ENCODE assay signal across 1 cellular context in the genomic region with DNA sequence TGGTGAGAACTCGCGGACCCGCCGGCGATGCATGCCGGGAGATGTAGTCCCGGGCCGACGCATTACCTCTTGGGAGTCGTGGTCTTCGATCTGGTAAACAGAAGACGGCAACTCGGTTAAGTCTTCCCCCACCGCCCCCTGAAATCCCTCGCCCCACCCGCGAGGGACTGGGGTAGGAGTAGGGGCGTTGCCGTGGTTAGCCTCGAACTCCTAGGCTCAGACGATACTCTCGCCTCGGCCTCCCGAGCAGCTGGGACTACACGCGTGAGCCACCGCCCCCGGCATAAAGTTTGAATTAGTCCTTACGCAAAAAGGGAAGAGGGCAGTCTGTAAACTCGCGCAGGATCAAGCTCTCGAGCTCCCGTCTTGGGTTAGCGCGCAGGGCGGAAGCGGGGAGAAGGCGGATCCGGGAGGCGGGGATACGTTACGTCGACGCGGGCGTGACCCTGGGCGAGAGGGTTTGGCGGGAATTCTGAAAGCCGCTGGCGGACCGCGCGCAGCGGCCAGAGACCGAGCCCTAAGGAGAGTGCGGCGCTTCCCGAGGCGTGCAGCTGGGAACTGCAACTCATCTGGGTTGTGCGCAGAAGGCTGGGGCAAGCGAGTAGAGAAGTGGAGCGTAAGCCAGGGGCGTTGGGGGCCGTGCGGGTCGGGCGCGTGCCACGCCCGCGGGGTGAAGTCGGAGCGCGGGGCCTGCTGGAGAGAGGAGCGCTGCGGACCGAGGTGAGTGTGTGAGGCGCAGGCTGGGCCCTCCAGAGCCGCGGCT.
TF ChIP-seq lines count a peak whose summit lies in the region.

A gene (plus strand): TSS at position 469 of the 763 bp plus-strand sequence. CDS start 3,585 bp downstream, outside the sequence.

TF ChIP-seq in HepG2, 621 proteins besides CTCF, POLR2A, EP300 and RAD21 (continued from another document):
- TF ChIP-seq, protein P1, sequence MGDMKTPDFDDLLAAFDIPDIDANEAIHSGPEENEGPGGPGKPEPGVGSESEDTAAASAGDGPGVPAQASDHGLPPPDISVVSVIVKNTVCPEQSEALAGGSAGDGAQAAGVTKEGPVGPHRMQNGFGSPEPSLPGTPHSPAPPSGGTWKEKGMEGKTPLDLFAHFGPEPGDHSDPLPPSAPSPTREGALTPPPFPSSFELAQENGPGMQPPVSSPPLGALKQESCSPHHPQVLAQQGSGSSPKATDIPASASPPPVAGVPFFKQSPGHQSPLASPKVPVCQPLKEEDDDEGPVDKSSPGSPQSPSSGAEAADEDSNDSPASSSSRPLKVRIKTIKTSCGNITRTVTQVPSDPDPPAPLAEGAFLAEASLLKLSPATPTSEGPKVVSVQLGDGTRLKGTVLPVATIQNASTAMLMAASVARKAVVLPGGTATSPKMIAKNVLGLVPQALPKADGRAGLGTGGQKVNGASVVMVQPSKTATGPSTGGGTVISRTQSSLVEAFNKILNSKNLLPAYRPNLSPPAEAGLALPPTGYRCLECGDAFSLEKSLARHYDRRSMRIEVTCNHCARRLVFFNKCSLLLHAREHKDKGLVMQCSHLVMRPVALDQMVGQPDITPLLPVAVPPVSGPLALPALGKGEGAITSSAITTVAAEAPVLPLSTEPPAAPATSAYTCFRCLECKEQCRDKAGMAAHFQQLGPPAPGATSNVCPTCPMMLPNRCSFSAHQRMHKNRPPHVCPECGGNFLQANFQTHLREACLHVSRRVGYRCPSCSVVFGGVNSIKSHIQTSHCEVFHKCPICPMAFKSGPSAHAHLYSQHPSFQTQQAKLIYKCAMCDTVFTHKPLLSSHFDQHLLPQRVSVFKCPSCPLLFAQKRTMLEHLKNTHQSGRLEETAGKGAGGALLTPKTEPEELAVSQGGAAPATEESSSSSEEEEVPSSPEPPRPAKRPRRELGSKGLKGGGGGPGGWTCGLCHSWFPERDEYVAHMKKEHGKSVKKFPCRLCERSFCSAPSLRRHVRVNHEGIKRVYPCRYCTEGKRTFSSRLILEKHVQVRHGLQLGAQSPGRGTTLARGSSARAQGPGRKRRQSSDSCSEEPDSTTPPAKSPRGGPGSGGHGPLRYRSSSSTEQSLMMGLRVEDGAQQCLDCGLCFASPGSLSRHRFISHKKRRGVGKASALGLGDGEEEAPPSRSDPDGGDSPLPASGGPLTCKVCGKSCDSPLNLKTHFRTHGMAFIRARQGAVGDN (CRISPR knock-in tag; IDR thresholded peaks at IDR 0.05): peak; percentile 92
- TF ChIP-seq ATF7 (IDR thresholded peaks at IDR 0.05) (no peak), ATF7 (CRISPR knock-in tag; IDR thresholded peaks at IDR 0.05) (no peak), ZC3H4 (CRISPR knock-in tag; IDR thresholded peaks at IDR 0.05; ENCODE audit: borderline replicate concordance) (no peak), IRX3 (CRISPR knock-in tag; IDR thresholded peaks at IDR 0.05; ENCODE audit: borderline replicate concordance, low read depth) (peak; percentile 84; the same call in 1 of the 2 replicates), KLF9 (CRISPR knock-in tag; IDR thresholded peaks at IDR 0.05; ENCODE audit: low read depth) (no peak), PCBP1 (IDR thresholded peaks at IDR 0.05; ENCODE audit: borderline replicate concordance, low read depth, low read length) (0 out of 2 replicates have a peak, but pooled peaks have one; percentile 53), EEA1 (CRISPR knock-in tag; IDR thresholded peaks at IDR 0.05; ENCODE audit: borderline replicate concordance) (peak; percentile 49; the same call in 1 of the 2 replicates), ZNF878 (CRISPR knock-in tag; IDR thresholded peaks at IDR 0.05) (peak; percentile 91; the same call in 1 of the 2 replicates), MTF1 (CRISPR knock-in tag; IDR thresholded peaks at IDR 0.05) (0 out of 2 replicates have a peak, but pooled peaks have one; percentile 62), SOX13 (IDR thresholded peaks at IDR 0.05) (no peak), SOX13 (CRISPR knock-in tag; conservative IDR thresholded peaks at IDR 0.05 in 1 of 2, IDR thresholded peaks at IDR 0.05 in 1 of 2) (no peak), SALL2 (CRISPR knock-in tag; IDR thresholded peaks at IDR 0.05) (peak; percentile 79), ZNF224 (CRISPR knock-in tag; IDR thresholded peaks at IDR 0.05) (peak; percentile 78), ZNF138 (CRISPR knock-in tag; IDR thresholded peaks at IDR 0.05; ENCODE audit: low read depth) (0 out of 2 replicates have a peak, but pooled peaks have one; percentile 64), ZC3H13 (CRISPR knock-in tag; IDR thresholded peaks at IDR 0.05) (no peak; the same call in 1 of the 2 replicates), GZF1 (CRISPR knock-in tag; IDR thresholded peaks at IDR 0.05) (0 out of 2 replicates have a peak, but pooled peaks have one; percentile 57), ZNF136 (CRISPR knock-in tag; IDR thresholded peaks at IDR 0.05; ENCODE audit: low read depth) (0 out of 2 replicates have a peak, but pooled peaks have one; percentile 39), ASH2L (IDR thresholded peaks at IDR 0.05; ENCODE audit: insufficient read length, low read depth, low read length) (peak; percentile 56), SATB2 (CRISPR knock-in tag; IDR thresholded peaks at IDR 0.05) (0 out of 2 replicates have a peak, but pooled peaks have one; percentile 51), KLF11 (CRISPR knock-in tag; IDR thresholded peaks at IDR 0.05) (no peak), HOXA5 (CRISPR knock-in tag; IDR thresholded peaks at IDR 0.05) (peak; percentile 77; the same call in 1 of the 2 replicates), ZNF530 (CRISPR knock-in tag; IDR thresholded peaks at IDR 0.05; ENCODE audit: low read depth) (peak; percentile 30; the same call in 1 of the 2 replicates)
- TF ChIP-seq, protein P2, sequence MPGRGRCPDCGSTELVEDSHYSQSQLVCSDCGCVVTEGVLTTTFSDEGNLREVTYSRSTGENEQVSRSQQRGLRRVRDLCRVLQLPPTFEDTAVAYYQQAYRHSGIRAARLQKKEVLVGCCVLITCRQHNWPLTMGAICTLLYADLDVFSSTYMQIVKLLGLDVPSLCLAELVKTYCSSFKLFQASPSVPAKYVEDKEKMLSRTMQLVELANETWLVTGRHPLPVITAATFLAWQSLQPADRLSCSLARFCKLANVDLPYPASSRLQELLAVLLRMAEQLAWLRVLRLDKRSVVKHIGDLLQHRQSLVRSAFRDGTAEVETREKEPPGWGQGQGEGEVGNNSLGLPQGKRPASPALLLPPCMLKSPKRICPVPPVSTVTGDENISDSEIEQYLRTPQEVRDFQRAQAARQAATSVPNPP (CRISPR knock-in tag; IDR thresholded peaks at IDR 0.05): peak; percentile 84
- TF ChIP-seq, protein P3, sequence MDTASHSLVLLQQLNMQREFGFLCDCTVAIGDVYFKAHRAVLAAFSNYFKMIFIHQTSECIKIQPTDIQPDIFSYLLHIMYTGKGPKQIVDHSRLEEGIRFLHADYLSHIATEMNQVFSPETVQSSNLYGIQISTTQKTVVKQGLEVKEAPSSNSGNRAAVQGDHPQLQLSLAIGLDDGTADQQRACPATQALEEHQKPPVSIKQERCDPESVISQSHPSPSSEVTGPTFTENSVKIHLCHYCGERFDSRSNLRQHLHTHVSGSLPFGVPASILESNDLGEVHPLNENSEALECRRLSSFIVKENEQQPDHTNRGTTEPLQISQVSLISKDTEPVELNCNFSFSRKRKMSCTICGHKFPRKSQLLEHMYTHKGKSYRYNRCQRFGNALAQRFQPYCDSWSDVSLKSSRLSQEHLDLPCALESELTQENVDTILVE (CRISPR knock-in tag; IDR thresholded peaks at IDR 0.05): 0 out of 2 replicates have a peak, but pooled peaks have one; percentile 44
- TF ChIP-seq, protein P4, sequence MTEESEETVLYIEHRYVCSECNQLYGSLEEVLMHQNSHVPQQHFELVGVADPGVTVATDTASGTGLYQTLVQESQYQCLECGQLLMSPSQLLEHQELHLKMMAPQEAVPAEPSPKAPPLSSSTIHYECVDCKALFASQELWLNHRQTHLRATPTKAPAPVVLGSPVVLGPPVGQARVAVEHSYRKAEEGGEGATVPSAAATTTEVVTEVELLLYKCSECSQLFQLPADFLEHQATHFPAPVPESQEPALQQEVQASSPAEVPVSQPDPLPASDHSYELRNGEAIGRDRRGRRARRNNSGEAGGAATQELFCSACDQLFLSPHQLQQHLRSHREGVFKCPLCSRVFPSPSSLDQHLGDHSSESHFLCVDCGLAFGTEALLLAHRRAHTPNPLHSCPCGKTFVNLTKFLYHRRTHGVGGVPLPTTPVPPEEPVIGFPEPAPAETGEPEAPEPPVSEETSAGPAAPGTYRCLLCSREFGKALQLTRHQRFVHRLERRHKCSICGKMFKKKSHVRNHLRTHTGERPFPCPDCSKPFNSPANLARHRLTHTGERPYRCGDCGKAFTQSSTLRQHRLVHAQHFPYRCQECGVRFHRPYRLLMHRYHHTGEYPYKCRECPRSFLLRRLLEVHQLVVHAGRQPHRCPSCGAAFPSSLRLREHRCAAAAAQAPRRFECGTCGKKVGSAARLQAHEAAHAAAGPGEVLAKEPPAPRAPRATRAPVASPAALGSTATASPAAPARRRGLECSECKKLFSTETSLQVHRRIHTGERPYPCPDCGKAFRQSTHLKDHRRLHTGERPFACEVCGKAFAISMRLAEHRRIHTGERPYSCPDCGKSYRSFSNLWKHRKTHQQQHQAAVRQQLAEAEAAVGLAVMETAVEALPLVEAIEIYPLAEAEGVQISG (CRISPR knock-in tag; IDR thresholded peaks at IDR 0.05): peak; percentile 76
- TF ChIP-seq, protein P5, sequence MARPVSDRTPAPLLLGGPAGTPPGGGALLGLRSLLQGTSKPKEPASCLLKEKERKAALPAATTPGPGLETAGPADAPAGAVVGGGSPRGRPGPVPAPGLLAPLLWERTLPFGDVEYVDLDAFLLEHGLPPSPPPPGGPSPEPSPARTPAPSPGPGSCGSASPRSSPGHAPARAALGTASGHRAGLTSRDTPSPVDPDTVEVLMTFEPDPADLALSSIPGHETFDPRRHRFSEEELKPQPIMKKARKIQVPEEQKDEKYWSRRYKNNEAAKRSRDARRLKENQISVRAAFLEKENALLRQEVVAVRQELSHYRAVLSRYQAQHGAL (CRISPR knock-in tag; IDR thresholded peaks at IDR 0.05; ENCODE audit: not compliant biosample characterization): no peak
- TF ChIP-seq, protein P6, sequence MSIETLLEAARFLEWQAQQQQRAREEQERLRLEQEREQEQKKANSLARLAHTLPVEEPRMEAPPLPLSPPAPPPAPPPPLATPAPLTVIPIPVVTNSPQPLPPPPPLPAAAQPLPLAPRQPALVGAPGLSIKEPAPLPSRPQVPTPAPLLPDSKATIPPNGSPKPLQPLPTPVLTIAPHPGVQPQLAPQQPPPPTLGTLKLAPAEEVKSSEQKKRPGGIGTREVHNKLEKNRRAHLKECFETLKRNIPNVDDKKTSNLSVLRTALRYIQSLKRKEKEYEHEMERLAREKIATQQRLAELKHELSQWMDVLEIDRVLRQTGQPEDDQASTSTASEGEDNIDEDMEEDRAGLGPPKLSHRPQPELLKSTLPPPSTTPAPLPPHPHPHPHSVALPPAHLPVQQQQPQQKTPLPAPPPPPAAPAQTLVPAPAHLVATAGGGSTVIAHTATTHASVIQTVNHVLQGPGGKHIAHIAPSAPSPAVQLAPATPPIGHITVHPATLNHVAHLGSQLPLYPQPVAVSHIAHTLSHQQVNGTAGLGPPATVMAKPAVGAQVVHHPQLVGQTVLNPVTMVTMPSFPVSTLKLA (IDR thresholded peaks at IDR 0.05): peak; percentile 42; the same call in 1 of the 2 replicates
- TF ChIP-seq, protein P7, sequence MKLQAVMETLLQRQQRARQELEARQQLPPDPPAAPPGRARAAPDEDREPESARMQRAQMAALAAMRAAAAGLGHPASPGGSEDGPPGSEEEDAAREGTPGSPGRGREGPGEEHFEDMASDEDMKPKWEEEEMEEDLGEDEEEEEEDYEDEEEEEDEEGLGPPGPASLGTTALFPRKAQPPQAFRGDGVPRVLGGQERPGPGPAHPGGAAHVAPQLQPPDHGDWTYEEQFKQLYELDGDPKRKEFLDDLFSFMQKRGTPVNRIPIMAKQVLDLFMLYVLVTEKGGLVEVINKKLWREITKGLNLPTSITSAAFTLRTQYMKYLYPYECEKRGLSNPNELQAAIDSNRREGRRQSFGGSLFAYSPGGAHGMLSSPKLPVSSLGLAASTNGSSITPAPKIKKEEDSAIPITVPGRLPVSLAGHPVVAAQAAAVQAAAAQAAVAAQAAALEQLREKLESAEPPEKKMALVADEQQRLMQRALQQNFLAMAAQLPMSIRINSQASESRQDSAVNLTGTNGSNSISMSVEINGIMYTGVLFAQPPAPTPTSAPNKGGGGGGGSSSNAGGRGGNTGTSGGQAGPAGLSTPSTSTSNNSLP (IDR thresholded peaks at IDR 0.05; ENCODE audit: low read depth, low read length): no peak
TF ChIP-seq in HepG2: peak in this region for 275.
